ENCODE assay signal across 14 cellular contexts in genomic region chr11:114281388-114281956, GRCh38. TPM values are rescaled to one million over a fixed set of nuclear protein-coding genes. Genes with fewer than 3 reads are reported as not detected.
DNase-seq lines count a peak whose midpoint lies in the region; TF ChIP-seq lines count a peak whose summit lies in the region.
"Had no signal": no experiment of that assay in that cellular context is flagged by ENCODE, and none has a peak within 500 bp of the region (broad histone marks: within the 10 kb centered on the region; RNA-seq: fewer than 3 reads in every experiment).

No MANE protein-coding gene starts in this region.

- no peaks in the 10 kb centered on the region for H3K9me3 ChIP-seq in SJSA1 (replicated peaks)
- H3K9me3 ChIP-seq in skeletal muscle satellite cell (replicated peaks; ENCODE audit: low read length), result no peaks in the 10 kb centered on the region
- no peaks in the 10 kb centered on the region for H3K9me3 ChIP-seq in uterus
- H3K9me3 ChIP-seq: BLaER1 treated with 17β-estradiol and CSF1 and Interleukin-3, amounts not matched to agents 10 nM and 100 nM had no signal

- in situ Hi-C loops in GM13977 (cut with MboI; ENCODE audit: low pct_unique_long_range_greater_than_20kb, low sequenced_read_pairs, unreplicated experiment), result no loop called here

- intact Hi-C loops in uterus (cut with DNase I; ENCODE audit: low total_unique reads), result no loop called here

- H3K27ac Mint-ChIP-seq in glutamatergic neuron (ENCODE audit: unreplicated experiment), result peak overlapping the region; percentile 76
- H3K27ac Mint-ChIP-seq: activated CD4-positive, alpha-beta memory T cell treated with anti-CD3 and anti-CD28 coated beads for 36 hours; activated T-helper 1 cell treated with anti-CD3 and anti-CD28 coated beads, Interleukin-12 subunit alpha, Interleukin-12 subunit beta, Interleukin-2, Interleukin-4 antibody, amounts not matched to agents 30 ng/mL and 10 ng/mL and 1 ng/mL, durations not matched to agents 14 hours and 24 hours and 36 hours; natural killer cell treated with Interleukin-12 subunit alpha and Interleukin-12 subunit beta and Interleukin-15 and Interleukin-18, amount 100 ng/mL, for 72 hours had no signal

- H3K27ac ChIP-seq in SJSA1 (peak overlapping the region; percentile 56; the same call in 1 of the 2 replicates), uterus (peak overlapping the region in 1 of 2 donors; percentile 40)
- H3K27ac ChIP-seq: BLaER1 treated with 17β-estradiol and CSF1 and Interleukin-3, amounts not matched to agents 10 nM and 100 nM had no signal

- peaks cover 38% of the 10 kb centered on the region for H3K4me1 Mint-ChIP-seq in glutamatergic neuron (ENCODE audit: low read depth, unreplicated experiment)

- peak overlapping the region; percentile 70 for H3K9ac ChIP-seq in skeletal muscle satellite cell (ENCODE audit: low read depth, low read length)
- H3K9ac ChIP-seq: BLaER1 treated with 17β-estradiol and CSF1 and Interleukin-3, amounts not matched to agents 10 nM and 100 nM had no signal

- H3K9me3 Mint-ChIP-seq in glutamatergic neuron (ENCODE audit: unreplicated experiment), result peaks cover 3% of the 10 kb centered on the region
- H3K9me3 Mint-ChIP-seq: activated CD4-positive, alpha-beta memory T cell treated with anti-CD3 and anti-CD28 coated beads for 36 hours; activated T-helper 1 cell treated with anti-CD3 and anti-CD28 coated beads, Interleukin-12 subunit alpha, Interleukin-12 subunit beta, Interleukin-2, Interleukin-4 antibody, amounts not matched to agents 30 ng/mL and 10 ng/mL and 1 ng/mL, durations not matched to agents 14 hours and 24 hours and 36 hours; natural killer cell treated with Interleukin-12 subunit alpha and Interleukin-12 subunit beta and Interleukin-15 and Interleukin-18, amount 100 ng/mL, for 72 hours had no signal

- H3K36me3 ChIP-seq in SJSA1 (no peaks in the 10 kb centered on the region), skeletal muscle satellite cell (ENCODE audit: insufficient read depth, low read length) (no peaks in the 10 kb centered on the region), uterus (no peaks in the 10 kb centered on the region)
- H3K36me3 ChIP-seq: BLaER1 treated with 17β-estradiol and CSF1 and Interleukin-3, amounts not matched to agents 10 nM and 100 nM had no signal

- H3K4me3 ChIP-seq in SJSA1, result no peak overlapping the region
- no peak overlapping the region for H3K4me3 ChIP-seq in skeletal muscle satellite cell (ENCODE audit: low read length)
- H3K4me3 ChIP-seq in uterus, result no peak overlapping the region
- H3K4me3 ChIP-seq: BLaER1 treated with 17β-estradiol and CSF1 and Interleukin-3, amounts not matched to agents 10 nM and 100 nM had no signal

- TF ChIP-seq POLR2A in uterus (IDR thresholded peaks at IDR 0.05), result no peak

- no peak for TF ChIP-seq CTCF in glutamatergic neuron (IDR thresholded peaks at IDR 0.05; ENCODE audit: partially characterized antibody, unreplicated experiment)
- TF ChIP-seq CTCF in uterus (IDR thresholded peaks at IDR 0.05), result no peak
- TF ChIP-seq CTCF in GM13977 (IDR thresholded peaks at IDR 0.05; ENCODE audit: extremely low read depth, insufficient read depth, missing control alignments), result no peak

- H3K4me3 Mint-ChIP-seq in glutamatergic neuron (ENCODE audit: unreplicated experiment), result peak overlapping the region; percentile 39
- H3K4me3 Mint-ChIP-seq: activated CD4-positive, alpha-beta memory T cell treated with anti-CD3 and anti-CD28 coated beads for 36 hours; activated T-helper 1 cell treated with anti-CD3 and anti-CD28 coated beads, Interleukin-12 subunit alpha, Interleukin-12 subunit beta, Interleukin-2, Interleukin-4 antibody, amounts not matched to agents 30 ng/mL and 10 ng/mL and 1 ng/mL, durations not matched to agents 14 hours and 24 hours and 36 hours; natural killer cell treated with Interleukin-12 subunit alpha and Interleukin-12 subunit beta and Interleukin-15 and Interleukin-18, amount 100 ng/mL, for 72 hours had no signal

- DNase-seq in EL, result peak; percentile 19
- no peak for DNase-seq in SJSA1 (ENCODE audit: low read depth in 1 of 2, low spot score in 2 of 2)
- no peak for DNase-seq in glutamatergic neuron
- no peak for DNase-seq in SW480 (ENCODE audit: low spot score)
- DNase-seq in uterus, result no peak
- no peak for DNase-seq in NCI-H187 (lab: John Stamatoyannopoulos, UW)
- DNase-seq in GM13977 (ENCODE audit: low spot score), result no peak
- DNase-seq: activated CD4-positive, alpha-beta memory T cell treated with anti-CD3 and anti-CD28 coated beads for 36 hours; amygdala; stimulated activated CD4-positive, alpha-beta T cell treated with anti-CD3 and anti-CD28 coated beads, Interleukin-4, amount 100 ng/mL, for 4 hours had no signal

- no peaks in the 10 kb centered on the region for H3K36me3 Mint-ChIP-seq in glutamatergic neuron (ENCODE audit: unreplicated experiment)
- H3K36me3 Mint-ChIP-seq: activated CD4-positive, alpha-beta memory T cell treated with anti-CD3 and anti-CD28 coated beads for 36 hours; natural killer cell treated with Interleukin-12 subunit alpha and Interleukin-12 subunit beta and Interleukin-15 and Interleukin-18, amount 100 ng/mL, for 72 hours had no signal

- peaks cover 6% of the 10 kb centered on the region for H3K27me3 Mint-ChIP-seq in glutamatergic neuron (ENCODE audit: unreplicated experiment)

- peaks cover 29% of the 10 kb centered on the region for H3K4me1 ChIP-seq in SJSA1 (replicated peaks)
- peaks cover 47% of the 10 kb centered on the region for H3K4me1 ChIP-seq in skeletal muscle satellite cell (ENCODE audit: control insufficient read depth, insufficient read depth, low read length)
- H3K4me1 ChIP-seq in uterus, result no peaks in the 10 kb centered on the region

- no peaks in the 10 kb centered on the region for H3K27me3 ChIP-seq in SJSA1 (replicated peaks)
- H3K27me3 ChIP-seq in skeletal muscle satellite cell (ENCODE audit: control insufficient read depth, insufficient read depth, low read length), result no peaks in the 10 kb centered on the region
- no peaks in the 10 kb centered on the region for H3K27me3 ChIP-seq in uterus
- H3K27me3 ChIP-seq: BLaER1 treated with 17β-estradiol and CSF1 and Interleukin-3, amounts not matched to agents 10 nM and 100 nM had no signal

- peak overlapping the region; percentile 44 for H3K4me2 ChIP-seq in skeletal muscle satellite cell (ENCODE audit: low read length)
- H3K4me2 ChIP-seq: BLaER1 treated with 17β-estradiol and CSF1 and Interleukin-3, amounts not matched to agents 10 nM and 100 nM had no signal

RNA-seq across cellular contexts. Expression of gene NNMT, which starts 14.7 kb away (rescaled TPM):
- 125 and 173 TPM in 2 replicates for total RNA-seq in SJSA1 (2014; rRNA removed; shearing (Covaris generic))
- total RNA-seq in glutamatergic neuron (ENCODE audit: unreplicated experiment) (3.4 TPM), uterus (100 to 1,000 TPM in 2 of 4 donors, 10 to 100 TPM in 1, 1 to 10 TPM in 1; 4.6 to 362 (median 116) TPM)
- 250 and 318 TPM in 2 replicates for total RNA-seq in skeletal muscle satellite cell (2012; rRNA removed)
- total RNA-seq: activated CD4-positive, alpha-beta memory T cell treated with anti-CD3 and anti-CD28 coated beads for 36 hours; activated T-helper 1 cell treated with anti-CD3 and anti-CD28 coated beads, Interleukin-12 subunit alpha, Interleukin-12 subunit beta, Interleukin-2, Interleukin-4 antibody, amounts not matched to agents 30 ng/mL and 10 ng/mL and 1 ng/mL, durations not matched to agents 14 hours and 24 hours and 36 hours; natural killer cell treated with Interleukin-12 subunit alpha and Interleukin-12 subunit beta and Interleukin-15 and Interleukin-18, amount 100 ng/mL, for 72 hours had no signal
